9 cellular contexts compared by ENCODE assay signal in the genomic region with DNA sequence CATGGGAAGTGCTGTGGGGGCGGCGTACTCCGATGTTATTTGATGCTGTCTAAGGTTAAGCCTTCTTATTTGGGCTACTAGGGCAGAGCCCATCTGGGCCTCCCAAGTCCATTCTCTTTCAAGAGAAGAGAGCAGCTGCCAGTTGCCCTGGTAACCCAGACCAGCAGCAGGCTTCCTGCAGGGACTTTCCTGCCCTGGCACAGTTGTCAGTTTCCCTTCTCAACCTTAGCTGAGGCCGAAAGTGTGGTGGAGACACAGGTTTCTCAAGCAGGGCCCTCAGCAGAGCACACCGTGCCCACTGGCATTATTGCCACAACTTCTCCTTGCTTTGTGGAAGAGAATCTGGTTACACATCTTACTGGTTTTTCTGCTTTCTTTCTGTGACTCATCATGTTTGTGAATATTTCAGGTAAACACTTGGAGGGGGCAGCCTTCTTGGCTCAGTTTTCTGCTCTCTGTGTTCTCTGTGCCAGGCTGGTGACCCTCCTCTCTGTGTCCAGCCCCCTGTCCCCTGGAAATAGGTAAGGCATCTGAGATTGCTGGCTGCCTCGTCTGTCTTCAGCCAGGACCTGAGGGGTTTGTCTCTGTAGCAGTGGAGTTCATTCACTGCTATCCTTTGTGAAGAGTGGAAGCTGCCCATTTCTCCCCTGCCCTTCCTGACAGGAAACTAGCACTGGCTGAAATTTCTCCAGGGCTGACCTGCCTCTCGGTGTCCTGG.
DNase-seq lines count a peak whose midpoint lies in the region; ATAC-seq and TF ChIP-seq lines count a peak whose summit lies in the region.
"Had no signal": no experiment of that assay in that cellular context is flagged by ENCODE, and none has a peak within 500 bp of the region (broad histone marks: within the 10 kb centered on the region; RNA-seq: fewer than 3 reads in every experiment).

No MANE protein-coding gene starts in this region.

- no peak for TF ChIP-seq CTCF in 22Rv1 (IDR thresholded peaks at IDR 0.05)
- TF ChIP-seq CTCF in HL-60 (IDR thresholded peaks at IDR 0.05; ENCODE audit: insufficient read depth, low read length) = no peak
- no peak for TF ChIP-seq CTCF in colonic mucosa (IDR thresholded peaks at IDR 0.05)

- DNase-seq in HL-60 (ENCODE audit: low read depth in 1 of 2, low spot score in 1 of 2) = peak; percentile 26 to 76
- DNase-seq in colonic mucosa = peak; percentile 53
- DNase-seq in renal cortical epithelial cell (ENCODE audit: low read depth) = peak; percentile 88
- no peak for DNase-seq in NCI-H1048 (lab: John Stamatoyannopoulos, UW)
- no peak for DNase-seq in superior temporal gyrus (ENCODE audit: extremely low spot score)

- intact Hi-C loops in colonic mucosa (cut with DNase I) = no loop called here

- no peaks in the 10 kb centered on the region for H3K9me3 ChIP-seq in colonic mucosa

- H3K36me3 ChIP-seq in colonic mucosa = no peaks in the 10 kb centered on the region
- H3K36me3 ChIP-seq: cardiac muscle cell had no signal

- ATAC-seq in GM18520 (IDR thresholded peaks at IDR 0.05; ENCODE audit: unreplicated experiment) (peak; percentile 53), SK-N-SH treated with all-trans-retinoic acid at 6 μM for 48 hours (peak; percentile 43)

- no peak overlapping the region for H3K9ac ChIP-seq in colonic mucosa (ENCODE audit: low read depth in 2 of 2, low read length in 2 of 2)

- H3K4me3 ChIP-seq in HL-60 (replicated peaks; ENCODE audit: insufficient read depth, low read length) (no peak overlapping the region), colonic mucosa (no peak overlapping the region)
- H3K4me3 ChIP-seq: cardiac muscle cell had no signal

- peak overlapping the region; percentile 92 for H3K27ac ChIP-seq in 22Rv1
- H3K27ac ChIP-seq in HL-60 (replicated peaks) = peak overlapping the region; percentile 69
- peak overlapping the region; percentile 72 for H3K27ac ChIP-seq in colonic mucosa
- H3K27ac ChIP-seq: cardiac muscle cell had no signal

- peaks cover 25% of the 10 kb centered on the region for H3K4me1 ChIP-seq in colonic mucosa

- H3K27me3 ChIP-seq in HL-60 (ENCODE audit: insufficient read depth, poor library complexity, severe bottlenecking) (no peaks in the 10 kb centered on the region), colonic mucosa (no peaks in the 10 kb centered on the region)
- H3K27me3 ChIP-seq: cardiac muscle cell had no signal

TF ChIP-seq in SK-N-SH treated with all-trans-retinoic acid at 6 μM for 48 hours, 23 proteins besides CTCF, POLR2A, EP300 and RAD21:
- TF ChIP-seq OSR1 (CRISPR knock-in tag; IDR thresholded peaks at IDR 0.05) (no peak), CSRNP3 (CRISPR knock-in tag; IDR thresholded peaks at IDR 0.05) (no peak), ZNF565 (CRISPR knock-in tag; conservative IDR thresholded peaks at IDR 0.05; ENCODE audit: low read depth) (no peak), TCF4 (CRISPR knock-in tag; IDR thresholded peaks at IDR 0.05; ENCODE audit: borderline replicate concordance) (no peak), SNAI2 (CRISPR knock-in tag; IDR thresholded peaks at IDR 0.05) (no peak), ZC3H10 (CRISPR knock-in tag; IDR thresholded peaks at IDR 0.05) (no peak), PPARA (CRISPR knock-in tag; IDR thresholded peaks at IDR 0.05; ENCODE audit: borderline replicate concordance) (no peak), BACH2 (CRISPR knock-in tag; IDR thresholded peaks at IDR 0.05; ENCODE audit: borderline replicate concordance) (no peak), PATZ1 (CRISPR knock-in tag; IDR thresholded peaks at IDR 0.05; ENCODE audit: borderline replicate concordance) (no peak), ZNF8 (CRISPR knock-in tag; IDR thresholded peaks at IDR 0.05) (no peak), ISL1 (CRISPR knock-in tag; IDR thresholded peaks at IDR 0.05) (no peak)
- TF ChIP-seq, protein P1, sequence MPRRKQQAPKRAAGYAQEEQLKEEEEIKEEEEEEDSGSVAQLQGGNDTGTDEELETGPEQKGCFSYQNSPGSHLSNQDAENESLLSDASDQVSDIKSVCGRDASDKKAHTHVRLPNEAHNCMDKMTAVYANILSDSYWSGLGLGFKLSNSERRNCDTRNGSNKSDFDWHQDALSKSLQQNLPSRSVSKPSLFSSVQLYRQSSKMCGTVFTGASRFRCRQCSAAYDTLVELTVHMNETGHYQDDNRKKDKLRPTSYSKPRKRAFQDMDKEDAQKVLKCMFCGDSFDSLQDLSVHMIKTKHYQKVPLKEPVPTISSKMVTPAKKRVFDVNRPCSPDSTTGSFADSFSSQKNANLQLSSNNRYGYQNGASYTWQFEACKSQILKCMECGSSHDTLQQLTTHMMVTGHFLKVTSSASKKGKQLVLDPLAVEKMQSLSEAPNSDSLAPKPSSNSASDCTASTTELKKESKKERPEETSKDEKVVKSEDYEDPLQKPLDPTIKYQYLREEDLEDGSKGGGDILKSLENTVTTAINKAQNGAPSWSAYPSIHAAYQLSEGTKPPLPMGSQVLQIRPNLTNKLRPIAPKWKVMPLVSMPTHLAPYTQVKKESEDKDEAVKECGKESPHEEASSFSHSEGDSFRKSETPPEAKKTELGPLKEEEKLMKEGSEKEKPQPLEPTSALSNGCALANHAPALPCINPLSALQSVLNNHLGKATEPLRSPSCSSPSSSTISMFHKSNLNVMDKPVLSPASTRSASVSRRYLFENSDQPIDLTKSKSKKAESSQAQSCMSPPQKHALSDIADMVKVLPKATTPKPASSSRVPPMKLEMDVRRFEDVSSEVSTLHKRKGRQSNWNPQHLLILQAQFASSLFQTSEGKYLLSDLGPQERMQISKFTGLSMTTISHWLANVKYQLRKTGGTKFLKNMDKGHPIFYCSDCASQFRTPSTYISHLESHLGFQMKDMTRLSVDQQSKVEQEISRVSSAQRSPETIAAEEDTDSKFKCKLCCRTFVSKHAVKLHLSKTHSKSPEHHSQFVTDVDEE (CRISPR knock-in tag; IDR thresholded peaks at IDR 0.05) = no peak
- TF ChIP-seq, protein P2, sequence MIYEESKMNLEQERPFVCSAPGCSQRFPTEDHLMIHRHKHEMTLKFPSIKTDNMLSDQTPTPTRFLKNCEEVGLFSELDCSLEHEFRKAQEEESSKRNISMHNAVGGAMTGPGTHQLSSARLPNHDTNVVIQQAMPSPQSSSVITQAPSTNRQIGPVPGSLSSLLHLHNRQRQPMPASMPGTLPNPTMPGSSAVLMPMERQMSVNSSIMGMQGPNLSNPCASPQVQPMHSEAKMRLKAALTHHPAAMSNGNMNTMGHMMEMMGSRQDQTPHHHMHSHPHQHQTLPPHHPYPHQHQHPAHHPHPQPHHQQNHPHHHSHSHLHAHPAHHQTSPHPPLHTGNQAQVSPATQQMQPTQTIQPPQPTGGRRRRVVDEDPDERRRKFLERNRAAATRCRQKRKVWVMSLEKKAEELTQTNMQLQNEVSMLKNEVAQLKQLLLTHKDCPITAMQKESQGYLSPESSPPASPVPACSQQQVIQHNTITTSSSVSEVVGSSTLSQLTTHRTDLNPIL (CRISPR knock-in tag; IDR thresholded peaks at IDR 0.05; ENCODE audit: low read depth) = no peak

Comparison
In these comparisons a context has a peak if more than half of its experiments do, and no peak if none do; other contexts are left out.
1. DNase-seq: peak in HL-60 (2 of 2), colonic mucosa (single experiment) and renal cortical epithelial cell (single experiment); none in NCI-H1048 (single experiment) and superior temporal gyrus (single experiment).
2. Peak in every context shown above with its lines, with median percentiles within 50 percentile points of each other: H3K27ac ChIP-seq.